8 cellular contexts compared by ENCODE assay signal in genomic region chr22:50251472-50252054, GRCh38. TPM values are rescaled to one million over a fixed set of nuclear protein-coding genes. Genes with fewer than 3 reads are reported as not detected.
DNase-seq lines count a peak whose midpoint lies in the region; ATAC-seq, FAIRE-seq and TF ChIP-seq lines count a peak whose summit lies in the region.

No MANE protein-coding gene starts in this region.

- H3K4me1 ChIP-seq in astrocyte (ENCODE audit: insufficient read depth, low read length) (peaks cover 18% of the 10 kb centered on the region), tibial artery (peaks cover 0 to 39% (median 24%) of the 10 kb centered on the region in 4 donors)

- intact Hi-C loops in tibial artery (cut with DNase I; ENCODE audit: low total_unique reads) = loop anchor here (10.0 kb wide), 1 partner anchor 193 kb away; no protein-coding TSS in a partner anchor

- no peaks in the 10 kb centered on the region for H3K9me3 Mint-ChIP-seq in activated T-cell treated with anti-CD3 and anti-CD28 coated beads, Interleukin-2, amount 50 U/mL, for 4 hours
- H3K9me3 Mint-ChIP-seq in astrocyte (ENCODE audit: unreplicated experiment) = no peaks in the 10 kb centered on the region

- H3K4me3 ChIP-seq in astrocyte (ENCODE audit: insufficient read depth, low read depth, low read length) (peak overlapping the region; percentile 75), tibial artery (peak overlapping the region; percentile 66 to 70)

- ATAC-seq in activated T-cell treated with anti-CD3 and anti-CD28 coated beads, Interleukin-2, amount 50 U/mL, for 4 hours = peak in 1 of 2 donors; percentile 2
- peak; percentile 4 for ATAC-seq in left lobe of liver
- ATAC-seq in HG02798 (IDR thresholded peaks at IDR 0.05; ENCODE audit: poor library complexity, unreplicated experiment) = no peak

- peak overlapping the region; percentile 99 for H3K4me2 ChIP-seq in astrocyte (ENCODE audit: low read length)

- H3K27me3 ChIP-seq in astrocyte (ENCODE audit: insufficient read depth, low read length) (no peaks in the 10 kb centered on the region), tibial artery (peaks cover 0 to 12% of the 10 kb centered on the region in 2 donors)

- no peaks in the 10 kb centered on the region for H3K36me3 ChIP-seq in astrocyte (ENCODE audit: insufficient read depth, low read length)
- peaks cover 0 to 7% (median under 1%) of the 10 kb centered on the region in 3 donors for H3K36me3 ChIP-seq in tibial artery

- H3K79me2 ChIP-seq in astrocyte (ENCODE audit: insufficient read depth, low read length) = peaks cover 26% of the 10 kb centered on the region

- H3K4me3 Mint-ChIP-seq in activated T-cell treated with anti-CD3 and anti-CD28 coated beads, Interleukin-2, amount 50 U/mL, for 4 hours = peak overlapping the region; percentile 54
- no peak overlapping the region for H3K4me3 Mint-ChIP-seq in astrocyte (ENCODE audit: unreplicated experiment)

- no peak for DNase-seq in activated T-cell treated with anti-CD3 and anti-CD28 coated beads, Interleukin-2, amount 50 U/mL, for 4 hours
- DNase-seq in activated T-cell treated with anti-CD3 and anti-CD28 coated beads, Interleukin-2, amount 50 U/mL, for 1 hour = no peak
- no peak for DNase-seq in astrocyte (ENCODE audit: low read depth)
- no peak for DNase-seq in left lobe of liver (ENCODE audit: low spot score)
- DNase-seq in tibial artery = no peak
- DNase-seq in NCI-H82 (lab: John Stamatoyannopoulos, UW) = no peak
- no peak for DNase-seq in NCI-H2029 treated with DMSO at 0.1 percent for 48 hours (lab: John Stamatoyannopoulos, UW)

- H3K27me3 Mint-ChIP-seq in activated T-cell treated with anti-CD3 and anti-CD28 coated beads, Interleukin-2, amount 50 U/mL, for 4 hours (ENCODE audit: low read depth) = no peaks in the 10 kb centered on the region
- no peaks in the 10 kb centered on the region for H3K27me3 Mint-ChIP-seq in astrocyte (ENCODE audit: low read depth, unreplicated experiment)

- no peak overlapping the region for H3K27ac Mint-ChIP-seq in astrocyte (ENCODE audit: unreplicated experiment)

- FAIRE-seq in astrocyte (lab: Jason Lieb, UNC) = no peak

- peaks cover 20% of the 10 kb centered on the region for H3K4me1 Mint-ChIP-seq in activated T-cell treated with anti-CD3 and anti-CD28 coated beads, Interleukin-2, amount 50 U/mL, for 4 hours (ENCODE audit: low read depth)
- peaks cover 2% of the 10 kb centered on the region for H3K4me1 Mint-ChIP-seq in astrocyte (ENCODE audit: low read depth, unreplicated experiment)

- H3K27ac ChIP-seq in astrocyte (ENCODE audit: low read depth, low read length) = no peak overlapping the region
- peak overlapping the region; percentile 70 to 76 for H3K27ac ChIP-seq in tibial artery

- H4K20me1 ChIP-seq in astrocyte (ENCODE audit: insufficient read depth, low read length) = peaks cover 41% of the 10 kb centered on the region

- H3K9ac ChIP-seq in astrocyte (ENCODE audit: low read length) = peak overlapping the region; percentile 89

- no peak for TF ChIP-seq CTCF in astrocyte (IDR thresholded peaks at IDR 0.05; ENCODE audit: insufficient read depth, low read depth, low read length)
- no peak for TF ChIP-seq CTCF in tibial artery (IDR thresholded peaks at IDR 0.05)

- H3K36me3 Mint-ChIP-seq in activated T-cell treated with anti-CD3 and anti-CD28 coated beads, Interleukin-2, amount 50 U/mL, for 4 hours (ENCODE audit: insufficient read depth) = no peaks in the 10 kb centered on the region
- peaks cover 5% of the 10 kb centered on the region for H3K36me3 Mint-ChIP-seq in astrocyte (ENCODE audit: low read depth, unreplicated experiment)

- peak overlapping the region; percentile 71 for H2AFZ ChIP-seq in astrocyte (ENCODE audit: low read depth, low read length)

- H3K9me3 ChIP-seq in astrocyte (ENCODE audit: insufficient read depth, low read depth, low read length) (no peaks in the 10 kb centered on the region), tibial artery (no peaks in the 10 kb centered on the region)

RNA-seq across cellular contexts. Expression of gene HDAC10, which starts 0.5 kb away (rescaled TPM):
- total RNA-seq in activated T-cell treated with anti-CD3 and anti-CD28 coated beads, Interleukin-2, amount 50 U/mL, for 4 hours = 10 to 100 TPM; 45.1 to 50.6 (median 48.2) TPM
- total RNA-seq in astrocyte (36.8 and 46.5 TPM in 2 replicates), left lobe of liver (33.3 TPM)

RNA-seq across cellular contexts. Expression of gene TUBGCP6, which starts 6.7 kb away (rescaled TPM):
- total RNA-seq in activated T-cell treated with anti-CD3 and anti-CD28 coated beads, Interleukin-2, amount 50 U/mL, for 4 hours = 10 to 100 TPM; 44.5 to 50.6 (median 48.3) TPM
- total RNA-seq in astrocyte (25.4 and 26.3 TPM in 2 replicates), left lobe of liver (21.3 TPM)

RNA-seq across cellular contexts. Expression of gene MAPK12, which starts 9.9 kb away (rescaled TPM):
- total RNA-seq in activated T-cell treated with anti-CD3 and anti-CD28 coated beads, Interleukin-2, amount 50 U/mL, for 4 hours = 1 to 10 TPM; 3.3 to 4.3 (median 3.9) TPM
- total RNA-seq in astrocyte = 29.1 and 36.4 TPM in 2 replicates
- 5.0 TPM for total RNA-seq in left lobe of liver

RNA-seq across cellular contexts. Expression of gene MAPK11, which starts 18.6 kb away (rescaled TPM):
- total RNA-seq in activated T-cell treated with anti-CD3 and anti-CD28 coated beads, Interleukin-2, amount 50 U/mL, for 4 hours = 10 to 100 TPM in 1 of 3 donors, 1 to 10 TPM in 2; 9.4 to 10.1 (median 9.8) TPM
- total RNA-seq in astrocyte (19.6 and 22.4 TPM in 2 replicates), left lobe of liver (8.2 TPM)

RNA-seq across cellular contexts. Expression of gene SELENOO, which starts 50.8 kb away (rescaled TPM):
- 10 to 100 TPM; 24.4 to 27.9 (median 26.9) TPM for total RNA-seq in activated T-cell treated with anti-CD3 and anti-CD28 coated beads, Interleukin-2, amount 50 U/mL, for 4 hours
- total RNA-seq in astrocyte (16.9 and 18.5 TPM in 2 replicates), left lobe of liver (85.2 TPM)
